In genomic region chr6:3835055-3835731, GRCh38 we compare ENCODE assay signal across 1 cellular context.
TF ChIP-seq lines count a peak whose summit lies in the region.

No MANE protein-coding gene starts in this region.

TF ChIP-seq in HepG2, 621 proteins besides CTCF, POLR2A, EP300 and RAD21 (continued from another document and continues in another):
- TF ChIP-seq ZBTB25 (CRISPR knock-in tag; IDR thresholded peaks at IDR 0.05) (no peak; the same call in 1 of the 2 replicates), NR0B2 (CRISPR knock-in tag; IDR thresholded peaks at IDR 0.05) (no peak), MTERF4 (CRISPR knock-in tag; IDR thresholded peaks at IDR 0.05) (no peak), SMYD3 (CRISPR knock-in tag; IDR thresholded peaks at IDR 0.05) (no peak), HMGXB3 (CRISPR knock-in tag; IDR thresholded peaks at IDR 0.05; ENCODE audit: borderline replicate concordance) (peak; percentile 92), SETDB1 (CRISPR knock-in tag; IDR thresholded peaks at IDR 0.05; ENCODE audit: borderline replicate concordance) (no peak), ZNF841 (CRISPR knock-in tag; IDR thresholded peaks at IDR 0.05; ENCODE audit: borderline replicate concordance) (no peak), ZNF580 (CRISPR knock-in tag; IDR thresholded peaks at IDR 0.05; ENCODE audit: borderline replicate concordance, low read depth) (peak; percentile 74; the same call in 1 of the 2 replicates), MTF2 (CRISPR knock-in tag; IDR thresholded peaks at IDR 0.05; ENCODE audit: borderline replicate concordance) (no peak), ATF3 (CRISPR knock-in tag; IDR thresholded peaks at IDR 0.05) (peak; percentile 79), ZNF251 (CRISPR knock-in tag; IDR thresholded peaks at IDR 0.05) (no peak), U2AF2 (IDR thresholded peaks at IDR 0.05; ENCODE audit: low read depth, low read length) (no peak), MED8 (CRISPR knock-in tag; IDR thresholded peaks at IDR 0.05; ENCODE audit: insufficient replicate concordance) (peak; percentile 19), ZNF749 (CRISPR knock-in tag; IDR thresholded peaks at IDR 0.05; ENCODE audit: borderline replicate concordance) (no peak), ZFAT (CRISPR knock-in tag; conservative IDR thresholded peaks at IDR 0.05) (no peak), GATAD1 (CRISPR knock-in tag; IDR thresholded peaks at IDR 0.05) (peak; percentile 33; the same call in 1 of the 2 replicates), ZFY (CRISPR knock-in tag; IDR thresholded peaks at IDR 0.05) (peak; percentile 49; the same call in 1 of the 2 replicates), NFRKB (IDR thresholded peaks at IDR 0.05) (no peak), ZNF414 (CRISPR knock-in tag; IDR thresholded peaks at IDR 0.05) (peak; percentile 87), SP1 (IDR thresholded peaks at IDR 0.05) (no peak), SP1 (CRISPR knock-in tag; IDR thresholded peaks at IDR 0.05) (0 out of 2 replicates have a peak, but pooled peaks have one; percentile 27), ZIK1 (CRISPR knock-in tag; IDR thresholded peaks at IDR 0.05; ENCODE audit: borderline replicate concordance, low read depth) (no peak), ZNF572 (CRISPR knock-in tag; IDR thresholded peaks at IDR 0.05) (no peak), ZNF766 (CRISPR knock-in tag; IDR thresholded peaks at IDR 0.05; ENCODE audit: borderline replicate concordance) (peak; percentile 97), POGK (CRISPR knock-in tag; conservative IDR thresholded peaks at IDR 0.05) (0 out of 2 replicates have a peak, but pooled peaks have one; percentile 58), ZKSCAN5 (CRISPR knock-in tag; IDR thresholded peaks at IDR 0.05) (no peak), ETV5 (CRISPR knock-in tag; IDR thresholded peaks at IDR 0.05; ENCODE audit: borderline replicate concordance) (0 out of 2 replicates have a peak, but pooled peaks have one; percentile 53), FLYWCH1 (CRISPR knock-in tag; IDR thresholded peaks at IDR 0.05) (no peak), BRF2 (CRISPR knock-in tag; IDR thresholded peaks at IDR 0.05) (no peak), HNF4A (CRISPR knock-in tag; IDR thresholded peaks at IDR 0.05) (peak; percentile 99), ZNF704 (CRISPR knock-in tag; IDR thresholded peaks at IDR 0.05; ENCODE audit: borderline replicate concordance) (no peak), KDM5A (IDR thresholded peaks at IDR 0.05; ENCODE audit: borderline replicate concordance, low read length) (no peak), JUNB (CRISPR knock-in tag; IDR thresholded peaks at IDR 0.05; ENCODE audit: borderline replicate concordance) (no peak), ZNF557 (CRISPR knock-in tag; IDR thresholded peaks at IDR 0.05) (no peak), STAT6 (CRISPR knock-in tag; IDR thresholded peaks at IDR 0.05; ENCODE audit: borderline replicate concordance) (0 out of 2 replicates have a peak, but pooled peaks have one; percentile 51), ZBTB44 (CRISPR knock-in tag; IDR thresholded peaks at IDR 0.05) (0 out of 2 replicates have a peak, but pooled peaks have one; percentile 51), ZNF781 (CRISPR knock-in tag; IDR thresholded peaks at IDR 0.05; ENCODE audit: borderline replicate concordance, not compliant biosample characterization) (peak; percentile 80), ZNF780A (CRISPR knock-in tag; IDR thresholded peaks at IDR 0.05) (no peak), CENPBD1 (CRISPR knock-in tag; IDR thresholded peaks at IDR 0.05; ENCODE audit: borderline replicate concordance, low read depth) (no peak), NR1H2 (CRISPR knock-in tag; IDR thresholded peaks at IDR 0.05; ENCODE audit: borderline replicate concordance, low read depth) (no peak), ZNF207 (IDR thresholded peaks at IDR 0.05; ENCODE audit: borderline replicate concordance) (no peak), ZNF75D (CRISPR knock-in tag; IDR thresholded peaks at IDR 0.05; ENCODE audit: borderline replicate concordance) (no peak), ELF3 (CRISPR knock-in tag; IDR thresholded peaks at IDR 0.05) (0 out of 2 replicates have a peak, but pooled peaks have one; percentile 60), ZNF772 (CRISPR knock-in tag; IDR thresholded peaks at IDR 0.05) (no peak), ZNF317 (CRISPR knock-in tag; IDR thresholded peaks at IDR 0.05) (0 out of 2 replicates have a peak, but pooled peaks have one; percentile 64), BRD4 (CRISPR knock-in tag; IDR thresholded peaks at IDR 0.05) (no peak), ZNF354B (CRISPR knock-in tag; IDR thresholded peaks at IDR 0.05) (no peak), CHCHD3 (CRISPR knock-in tag; IDR thresholded peaks at IDR 0.05) (no peak)
